Comparison of ENCODE assay signal across 1 cellular context in genomic region chr16:16871196-16871595, GRCh38.
TF ChIP-seq lines count a peak whose summit lies in the region.

No MANE protein-coding gene starts in this region.

TF ChIP-seq in GM23338, 12 proteins besides CTCF, POLR2A, EP300 and RAD21 (continued from another document):
- TF ChIP-seq ZNF462 (CRISPR knock-in tag; IDR thresholded peaks at IDR 0.05) (no peak), STAT1 (IDR thresholded peaks at IDR 0.05; ENCODE audit: unreplicated experiment) (no peak)
TF ChIP-seq in GM23338: peak in this region for 0.
